31 cellular contexts compared by ENCODE assay signal in genomic region chr10:1520909-1521565, GRCh38.
"Had no signal": no experiment of that assay in that cellular context is flagged by ENCODE, and none has a peak within 500 bp of the region (broad histone marks: within the 10 kb centered on the region; RNA-seq: fewer than 3 reads in every experiment).

No MANE protein-coding gene starts in this region.

- DNase-seq: effector CD8-positive, alpha-beta T cell; erythroblast; esophagus squamous epithelium; foreskin melanocyte; glutamatergic neuron; hypothalamus; immature natural killer cell; left lung; mesenchymal stem cell; mucosa of descending colon; naive B cell; retina; right lobe of liver; stimulated activated CD4-positive, alpha-beta T cell treated with anti-CD3 and anti-CD28 coated beads, Interleukin-12 subunit alpha, Interleukin-12 subunit beta, amount 100 ng/mL, for 4 hours; stimulated activated CD4-positive, alpha-beta T cell treated with anti-CD3 and anti-CD28 coated beads, Interleukin-1b, Interleukin-23, amount 100 ng/mL, for 48 hours; stimulated activated CD4-positive, alpha-beta T cell treated with anti-CD3 and anti-CD28 coated beads, Interleukin-4, amount 100 ng/mL, for 1 hour; stimulated activated naive CD4-positive, alpha-beta T cell treated with Interleukin-2 at 50 U/mL for 16 hours; stomach; thyroid gland; trophoblast cell had no signal

- H3K4me1 ChIP-seq: esophagus squamous epithelium, left lung, right lobe of liver, stomach, thyroid gland, vagina had no signal

- H3K27ac ChIP-seq: esophagus squamous epithelium, left lung, neutrophil, right lobe of liver, stomach, thyroid gland, vagina had no signal

- H3K27me3 Mint-ChIP-seq: dendritic cell treated with granulocyte-macrophage colony-stimulating factor and Interleukin-4, amounts not matched to agents 40 ng/mL and 50 ng/mL, for 4 days had no signal

- H3K36me3 ChIP-seq: esophagus squamous epithelium, left lung, neutrophil, right lobe of liver, stomach, thyroid gland, vagina had no signal

- H3K9me3 ChIP-seq: esophagus squamous epithelium, left lung, mucosa of descending colon, neutrophil, right lobe of liver, stomach, thyroid gland, vagina had no signal

- H3K9me3 Mint-ChIP-seq: dendritic cell treated with granulocyte-macrophage colony-stimulating factor and Interleukin-4, amounts not matched to agents 40 ng/mL and 50 ng/mL, for 4 days; immature natural killer cell; mesothelial cell of epicardium; natural killer cell treated with Interleukin-12 subunit alpha and Interleukin-12 subunit beta and Interleukin-15 and Interleukin-18, amount 100 ng/mL, for 72 hours; stimulated activated effector memory CD8-positive, alpha-beta T cell treated with anti-CD3 and anti-CD28 coated beads, Interleukin-12 subunit alpha, Interleukin-12 subunit beta, amount 100 ng/mL, for 72 hours had no signal

- H3K4me3 ChIP-seq: esophagus squamous epithelium, left lung, mucosa of descending colon, right lobe of liver, smooth muscle cell, stomach, thyroid gland, vagina had no signal

- ATAC-seq: left lung; mucosa of descending colon; natural killer cell treated with Interleukin-12 subunit alpha and Interleukin-12 subunit beta and Interleukin-15 and Interleukin-18, amount 100 ng/mL, for 72 hours; right lobe of liver; stimulated activated effector memory CD8-positive, alpha-beta T cell treated with anti-CD3 and anti-CD28 coated beads, Interleukin-12 subunit alpha, Interleukin-12 subunit beta, amount 100 ng/mL, for 72 hours had no signal

- H3K4me1 Mint-ChIP-seq: mesothelial cell of epicardium; stimulated activated effector memory CD8-positive, alpha-beta T cell treated with anti-CD3 and anti-CD28 coated beads, Interleukin-12 subunit alpha, Interleukin-12 subunit beta, amount 100 ng/mL, for 72 hours had no signal

- H3K4me3 Mint-ChIP-seq: dendritic cell treated with granulocyte-macrophage colony-stimulating factor and Interleukin-4, amounts not matched to agents 40 ng/mL and 50 ng/mL, for 4 days; immature natural killer cell; mesothelial cell of epicardium; naive B cell; natural killer cell treated with Interleukin-12 subunit alpha and Interleukin-12 subunit beta and Interleukin-15 and Interleukin-18, amount 100 ng/mL, for 72 hours; neural crest cell; stimulated activated effector memory CD8-positive, alpha-beta T cell treated with anti-CD3 and anti-CD28 coated beads, Interleukin-12 subunit alpha, Interleukin-12 subunit beta, amount 100 ng/mL, for 72 hours had no signal

- H3K36me3 Mint-ChIP-seq: immature natural killer cell; mesothelial cell of epicardium; naive B cell; natural killer cell treated with Interleukin-12 subunit alpha and Interleukin-12 subunit beta and Interleukin-15 and Interleukin-18, amount 100 ng/mL, for 72 hours; stimulated activated effector memory CD8-positive, alpha-beta T cell treated with anti-CD3 and anti-CD28 coated beads, Interleukin-12 subunit alpha, Interleukin-12 subunit beta, amount 100 ng/mL, for 72 hours had no signal

- H3K27me3 ChIP-seq: esophagus squamous epithelium, left lung, neutrophil, right lobe of liver, stomach, thyroid gland, vagina had no signal

- H3K27ac Mint-ChIP-seq: dendritic cell treated with granulocyte-macrophage colony-stimulating factor and Interleukin-4, amounts not matched to agents 40 ng/mL and 50 ng/mL, for 4 days; immature natural killer cell; mesothelial cell of epicardium; natural killer cell treated with Interleukin-12 subunit alpha and Interleukin-12 subunit beta and Interleukin-15 and Interleukin-18, amount 100 ng/mL, for 72 hours; stimulated activated effector memory CD8-positive, alpha-beta T cell treated with anti-CD3 and anti-CD28 coated beads, Interleukin-12 subunit alpha, Interleukin-12 subunit beta, amount 100 ng/mL, for 72 hours had no signal

- H3K4me2 ChIP-seq: smooth muscle cell had no signal

- FAIRE-seq: colon, endothelial cell of umbilical vein, keratinocyte had no signal
